ENCODE assay signal across 11 cellular contexts in genomic region chr10:119394657-119395286, GRCh38.
DNase-seq lines count a peak whose midpoint lies in the region; ATAC-seq and TF ChIP-seq lines count a peak whose summit lies in the region.
"Had no signal": no experiment of that assay in that cellular context is flagged by ENCODE, and none has a peak within 500 bp of the region (broad histone marks: within the 10 kb centered on the region; RNA-seq: fewer than 3 reads in every experiment).

No MANE protein-coding gene starts in this region.

- DNase-seq in activated CD4-positive, alpha-beta T cell treated with anti-CD3 and anti-CD28 coated beads for 36 hours, result no peak
- DNase-seq in activated CD4-positive, alpha-beta T cell treated with anti-CD3 and anti-CD28 coated beads, Interleukin-2, amount 50 U/mL, for 1 hour, result no peak
- no peak for DNase-seq in endothelial cell (ENCODE audit: low spot score)
- peak in 2 of 3 donors; percentile 11 to 17 for DNase-seq in mucosa of descending colon
- no peak for DNase-seq in transverse colon
- DNase-seq in middle frontal gyrus (ENCODE audit: extremely low spot score, low spot score), result no peak
- DNase-seq: activated CD8-positive, alpha-beta memory T cell treated with anti-CD3 and anti-CD28 coated beads, Interleukin-2, amount 10 ng/mL, durations not matched to agents 7 days and 5 days; NCI-H446 had no signal

- H3K27ac Mint-ChIP-seq in activated CD4-positive, alpha-beta T cell treated with anti-CD3 and anti-CD28 coated beads for 36 hours, result peak overlapping the region; percentile 16
- H3K27ac Mint-ChIP-seq in endothelial cell (ENCODE audit: unreplicated experiment), result peak overlapping the region; percentile 77
- H3K27ac Mint-ChIP-seq: activated CD8-positive, alpha-beta memory T cell treated with anti-CD3 and anti-CD28 coated beads, Interleukin-2, amount 10 ng/mL, durations not matched to agents 7 days and 5 days had no signal

- H3K4me3 ChIP-seq in mucosa of descending colon, result no peak overlapping the region
- H3K4me3 ChIP-seq in transverse colon, result no peak overlapping the region
- H3K4me3 ChIP-seq: dorsolateral prefrontal cortex had no signal

- peaks cover 5% of the 10 kb centered on the region for H3K36me3 Mint-ChIP-seq in activated CD4-positive, alpha-beta T cell treated with anti-CD3 and anti-CD28 coated beads for 36 hours (ENCODE audit: low read depth)
- peaks cover 65% of the 10 kb centered on the region for H3K36me3 Mint-ChIP-seq in endothelial cell (ENCODE audit: low read depth, unreplicated experiment)

- H3K4me1 ChIP-seq in mucosa of descending colon (ENCODE audit: low read depth) (peaks cover 18% of the 10 kb centered on the region), transverse colon (peaks cover 0 to 28% (median 6%) of the 10 kb centered on the region in 4 donors)

- H3K27me3 ChIP-seq in transverse colon, result no peaks in the 10 kb centered on the region
- H3K27me3 ChIP-seq: dorsolateral prefrontal cortex had no signal

- no peak for TF ChIP-seq EP300 in transverse colon (IDR thresholded peaks at IDR 0.05; ENCODE audit: low read depth)

- no peak for TF ChIP-seq POLR2A in transverse colon (IDR thresholded peaks at IDR 0.05)

- H3K9me3 ChIP-seq in mucosa of descending colon (no peaks in the 10 kb centered on the region), transverse colon (no peaks in the 10 kb centered on the region)

- H3K9me3 Mint-ChIP-seq in activated CD4-positive, alpha-beta T cell treated with anti-CD3 and anti-CD28 coated beads for 36 hours (ENCODE audit: low read depth), result peaks cover 7% of the 10 kb centered on the region
- no peaks in the 10 kb centered on the region for H3K9me3 Mint-ChIP-seq in endothelial cell (ENCODE audit: unreplicated experiment)

- H3K4me1 Mint-ChIP-seq in activated CD4-positive, alpha-beta T cell treated with anti-CD3 and anti-CD28 coated beads for 36 hours, result peaks cover 12% of the 10 kb centered on the region
- peaks cover 65% of the 10 kb centered on the region for H3K4me1 Mint-ChIP-seq in endothelial cell (ENCODE audit: unreplicated experiment)

- 70% methylated on average over 9 of the region's 11 CpGs; no CpG with 5 or more reads in 1 of the 2 donors for WGBS in transverse colon (ENCODE audit: low coverage in 1 of 2), 2 donors

- CTCF ChIA-PET in activated CD4-positive, alpha-beta T cell treated with anti-CD3 and anti-CD28 coated beads for 36 hours (lab: Charles Lee), result interaction anchor here (0.7 to 1.2 kb wide), 2 partner anchors 124 to 192 kb away, joined by 3 to 4 read pairs; no protein-coding TSS in a partner anchor

- ATAC-seq in activated CD4-positive, alpha-beta T cell treated with anti-CD3 and anti-CD28 coated beads for 36 hours, result no peak
- ATAC-seq in mucosa of descending colon (no peak), HG03521 (IDR thresholded peaks at IDR 0.05; ENCODE audit: unreplicated experiment) (no peak), HG02852 (IDR thresholded peaks at IDR 0.05; ENCODE audit: unreplicated experiment) (no peak)

- TF ChIP-seq CTCF in endothelial cell (IDR thresholded peaks at IDR 0.05; ENCODE audit: unreplicated experiment) (no peak), mucosa of descending colon (IDR thresholded peaks at IDR 0.05) (no peak), transverse colon (IDR thresholded peaks at IDR 0.05) (no peak)

- peak overlapping the region; percentile 37 to 63 (median 58) for H3K27ac ChIP-seq in transverse colon

- no peaks in the 10 kb centered on the region for H3K27me3 Mint-ChIP-seq in activated CD4-positive, alpha-beta T cell treated with anti-CD3 and anti-CD28 coated beads for 36 hours
- H3K27me3 Mint-ChIP-seq in endothelial cell (ENCODE audit: unreplicated experiment), result peaks cover 51% of the 10 kb centered on the region
- H3K27me3 Mint-ChIP-seq: activated CD8-positive, alpha-beta memory T cell treated with anti-CD3 and anti-CD28 coated beads, Interleukin-2, amount 10 ng/mL, durations not matched to agents 7 days and 5 days had no signal

- intact Hi-C loops in activated CD4-positive, alpha-beta T cell treated with anti-CD3 and anti-CD28 coated beads for 36 hours (cut with DNase I, micrococcal nuclease), result no loop called here
- intact Hi-C loops in mucosa of descending colon (cut with DNase I, micrococcal nuclease), result no loop called here
- intact Hi-C loops in transverse colon (cut with DNase I; ENCODE audit: low total_unique reads), result loop anchor here (5.0 kb wide), 1 partner anchor 32 kb away; no protein-coding TSS in a partner anchor

- POLR2A ChIA-PET in activated CD4-positive, alpha-beta T cell treated with anti-CD3 and anti-CD28 coated beads for 36 hours (lab: Charles Lee), result no interaction called here

- no peaks in the 10 kb centered on the region for H3K36me3 ChIP-seq in mucosa of descending colon (ENCODE audit: low read depth)
- H3K36me3 ChIP-seq in transverse colon, result no peaks in the 10 kb centered on the region

- in situ Hi-C loops in transverse colon (cut with MboI; ENCODE audit: low pct_ligation_motif_present in 1 of 4, low pct_unique_long_range_greater_than_20kb in 1 of 4, low sequenced_read_pairs in 3 of 4), result no loop called here

- no peak overlapping the region for H3K4me3 Mint-ChIP-seq in activated CD4-positive, alpha-beta T cell treated with anti-CD3 and anti-CD28 coated beads for 36 hours
- peak overlapping the region; percentile 67 for H3K4me3 Mint-ChIP-seq in endothelial cell (ENCODE audit: unreplicated experiment)
- H3K4me3 Mint-ChIP-seq: activated CD8-positive, alpha-beta memory T cell treated with anti-CD3 and anti-CD28 coated beads, Interleukin-2, amount 10 ng/mL, durations not matched to agents 7 days and 5 days had no signal

Comparison
In these comparisons a context has a peak if more than half of its experiments do, and no peak if none do; other contexts are left out.
1. DNase-seq: peak in mucosa of descending colon (2 of 3); none in activated CD4-positive, alpha-beta T cell treated with anti-CD3 and anti-CD28 coated beads for 36 hours (single experiment), activated CD4-positive, alpha-beta T cell treated with anti-CD3 and anti-CD28 coated beads, Interleukin-2, amount 50 U/mL, for 1 hour (single experiment), endothelial cell (single experiment), transverse colon (single experiment) and middle frontal gyrus (single experiment).